Comparison of ENCODE assay signal across 30 cellular contexts in genomic region chr3:95934181-95934580, GRCh38.
"Had no signal": no experiment of that assay in that cellular context is flagged by ENCODE, and none has a peak within 500 bp of the region (broad histone marks: within the 10 kb centered on the region; RNA-seq: fewer than 3 reads in every experiment).

No MANE protein-coding gene starts in this region.

- H3K4me3 ChIP-seq: hepatocyte, left lung, lower lobe of right lung, neural progenitor cell, right atrium auricular region, right lobe of liver, stomach, testis, thyroid gland, upper lobe of right lung had no signal

- H3K9me3 ChIP-seq: left lung, lower lobe of right lung, neutrophil, right atrium auricular region, right lobe of liver, stomach, testis, thyroid gland, upper lobe of right lung had no signal

- ATAC-seq: left cardiac atrium; left lung; lower lobe of right lung; natural killer cell; right lobe of liver; stimulated activated naive B cell treated with anti-CD40 and anti-IgM and Interleukin-4, amounts not matched to agents 10 μg/mL and 1 μg/mL and 100 μg/mL, for 72 hours; stimulated activated naive CD8-positive, alpha-beta T cell treated with anti-CD3 and anti-CD28 coated beads, Interleukin-15, Interleukin-2, amounts not matched to agents 100 U/mL and 50 U/mL, for 24 hours; upper lobe of right lung had no signal

- H3K4me1 ChIP-seq: left lung, lower lobe of right lung, right atrium auricular region, right lobe of liver, stomach, testis, thyroid gland, upper lobe of right lung had no signal

- H3K27ac Mint-ChIP-seq: mesothelial cell of epicardium; naive B cell; natural killer cell; nephron progenitor cell; neural progenitor cell; progenitor cell of endocrine pancreas; stimulated activated naive B cell treated with anti-CD40 and anti-IgM and Interleukin-4, amounts not matched to agents 10 μg/mL and 1 μg/mL and 100 μg/mL, for 72 hours had no signal

- H3K27me3 Mint-ChIP-seq: naive B cell; progenitor cell of endocrine pancreas; stimulated activated naive B cell treated with anti-CD40 and anti-IgM and Interleukin-4, amounts not matched to agents 10 μg/mL and 1 μg/mL and 100 μg/mL, for 72 hours had no signal

- H3K36me3 ChIP-seq: left lung, lower lobe of right lung, neural progenitor cell, neutrophil, right atrium auricular region, right lobe of liver, stomach, thyroid gland, upper lobe of right lung had no signal

- H3K36me3 Mint-ChIP-seq: mesothelial cell of epicardium; naive B cell; natural killer cell; neural progenitor cell; stimulated activated naive B cell treated with anti-CD40 and anti-IgM and Interleukin-4, amounts not matched to agents 10 μg/mL and 1 μg/mL and 100 μg/mL, for 72 hours had no signal

- H3K27me3 ChIP-seq: hepatocyte, left lung, neural progenitor cell, neutrophil, right atrium auricular region, right lobe of liver, stomach, testis, thyroid gland, upper lobe of right lung had no signal

- H3K9me3 Mint-ChIP-seq: nephron progenitor cell, neural progenitor cell had no signal

- DNase-seq: islet precursor cell; kidney glomerular epithelial cell; left cardiac atrium; left lung; lower lobe of right lung; mammary epithelial cell; mesendoderm; naive B cell; natural killer cell; nephron progenitor cell; occipital lobe; right lobe of liver; stimulated activated CD4-positive, alpha-beta T cell treated with anti-CD3 and anti-CD28 coated beads, Interleukin-12 subunit alpha, Interleukin-12 subunit beta, amount 100 ng/mL, for 4 hours; stimulated activated CD4-positive, alpha-beta T cell treated with anti-CD3 and anti-CD28 coated beads, Interleukin-15, amount 100 ng/mL, for 24 hours; stimulated activated CD4-positive, alpha-beta T cell treated with anti-CD3 and anti-CD28 coated beads, Interleukin-2, amount 100 ng/mL, for 24 hours; stimulated activated CD4-positive, alpha-beta T cell treated with anti-CD3 and anti-CD28 coated beads, Interleukin-4, amount 100 ng/mL, for 1 hour; stimulated activated naive B cell treated with anti-CD40 and anti-IgM and Interleukin-4, amounts not matched to agents 10 μg/mL and 1 μg/mL and 100 μg/mL, for 72 hours; stimulated activated naive CD8-positive, alpha-beta T cell treated with anti-CD3 and anti-CD28 coated beads, Interleukin-15, Interleukin-2, amounts not matched to agents 100 U/mL and 50 U/mL, for 24 hours; stomach; testis; thyroid gland; trophoblast cell; upper lobe of right lung had no signal

- H3K4me1 Mint-ChIP-seq: mesothelial cell of epicardium; naive B cell; natural killer cell; nephron progenitor cell; neural progenitor cell; stimulated activated naive B cell treated with anti-CD40 and anti-IgM and Interleukin-4, amounts not matched to agents 10 μg/mL and 1 μg/mL and 100 μg/mL, for 72 hours had no signal

- H3K4me3 Mint-ChIP-seq: mesothelial cell of epicardium; naive B cell; natural killer cell; nephron progenitor cell; neural progenitor cell; stimulated activated naive B cell treated with anti-CD40 and anti-IgM and Interleukin-4, amounts not matched to agents 10 μg/mL and 1 μg/mL and 100 μg/mL, for 72 hours had no signal

- FAIRE-seq: urothelium cell line had no signal

- H3K27ac ChIP-seq: hepatocyte, left lung, lower lobe of right lung, neural progenitor cell, neutrophil, right atrium auricular region, right lobe of liver, stomach, testis, thyroid gland, upper lobe of right lung had no signal
